Comparison of ENCODE assay signal across 13 cellular contexts in genomic region chr9:36961568-36962360, GRCh38.
A peak's percentile ranks its signal among the peaks of the same experiment; 100 is the strongest.
DNase-seq lines count a peak whose midpoint lies in the region; ATAC-seq, FAIRE-seq and TF ChIP-seq lines count a peak whose summit lies in the region.
"Had no signal": no experiment of that assay in that cellular context is flagged by ENCODE, and none has a peak within 500 bp of the region (broad histone marks: within the 10 kb centered on the region; RNA-seq: fewer than 3 reads in every experiment).

No MANE protein-coding gene starts in this region.

- WGBS in mammary epithelial cell (ENCODE audit: low coverage, missing lambda C conversion rate): 82% methylated on average over 21 of the region's 26 CpGs
- WGBS in H1 (ENCODE audit: extremely low coverage in 1 of 2, insufficient coverage in 1 of 2, insufficient read length in 1 of 2, insufficient replicate concordance in 2 of 2, low coverage in 1 of 2, low lambda C conversion rate in 2 of 2, missing lambda C conversion rate in 1 of 2), 2 experiments: 85% methylated on average over 26 of the region's 26 CpGs; no CpG with 5 or more reads in 1 of the 2 experiments
- WGBS in gastroesophageal sphincter (ENCODE audit: low coverage in 1 of 2), 2 donors: 19 to 44% methylated on average over 18 to 22 of the region's 26 CpGs

- H3K4me2 ChIP-seq in mammary epithelial cell (ENCODE audit: insufficient read depth, low read depth, low read length): no peak overlapping the region
- H3K4me2 ChIP-seq in H1 (ENCODE audit: insufficient read depth in 1 of 2, low read depth in 2 of 2, low read length in 2 of 2): no peak overlapping the region

- H3K27me3 ChIP-seq in breast epithelium: peaks cover 0 to 16% of the 10 kb centered on the region in 2 donors
- H3K27me3 ChIP-seq in mammary epithelial cell (ENCODE audit: insufficient read depth, low read length): peaks cover 9% of the 10 kb centered on the region
- H3K27me3 ChIP-seq in H1 (replicated peaks in 1 of 4; ENCODE audit: control insufficient read depth in 3 of 4, extremely low read depth in 1 of 4, insufficient read depth in 3 of 4, low read length in 3 of 4): no peaks in the 10 kb centered on the region; a peak in 1 of 7 replicates
- no peaks in the 10 kb centered on the region for H3K27me3 ChIP-seq in thoracic aorta (replicated peaks; ENCODE audit: insufficient read depth)
- peaks cover 2% of the 10 kb centered on the region for H3K27me3 ChIP-seq in CD8-positive, alpha-beta T cell (ENCODE audit: insufficient read depth, low read length)
- peaks cover 42% of the 10 kb centered on the region for H3K27me3 ChIP-seq in gastroesophageal sphincter

- H2AFZ ChIP-seq in mammary epithelial cell (ENCODE audit: low read depth, low read length) (no peak overlapping the region), H1 (ENCODE audit: low read length) (no peak overlapping the region)

- H2BK15ac ChIP-seq in H1 (ENCODE audit: low read length): no peak overlapping the region

- H2BK5ac ChIP-seq in H1 (ENCODE audit: low read depth, low read length): no peak overlapping the region

- H4K20me1 ChIP-seq in mammary epithelial cell (ENCODE audit: insufficient read depth, low read length) (no peaks in the 10 kb centered on the region), H1 (replicated peaks in 1 of 2; ENCODE audit: control insufficient read depth in 1 of 2, insufficient read depth in 2 of 2, low read length in 2 of 2) (no peaks in the 10 kb centered on the region)

- no peaks in the 10 kb centered on the region for H3K23me2 ChIP-seq in H1 (ENCODE audit: low read depth, low read length)

- H3K79me2 ChIP-seq in mammary epithelial cell (ENCODE audit: insufficient read depth, low read length) (no peaks in the 10 kb centered on the region), H1 (ENCODE audit: control insufficient read depth in 1 of 2, insufficient read depth in 2 of 2, low read length in 2 of 2) (no peaks in the 10 kb centered on the region)

- FAIRE-seq in H1 (lab: Jason Lieb, UNC): no peak

- H3K36me3 ChIP-seq in breast epithelium (no peaks in the 10 kb centered on the region), mammary epithelial cell (ENCODE audit: insufficient read depth, low read length) (no peaks in the 10 kb centered on the region), H1 (ENCODE audit: control insufficient read depth in 2 of 4, insufficient read depth in 4 of 4, low read length in 3 of 4) (no peaks in the 10 kb centered on the region), mucosa of descending colon (ENCODE audit: low read depth) (no peaks in the 10 kb centered on the region), thoracic aorta (no peaks in the 10 kb centered on the region), gastroesophageal sphincter (no peaks in the 10 kb centered on the region)
- no peaks in the 10 kb centered on the region for H3K36me3 ChIP-seq in CD8-positive, alpha-beta T cell (ENCODE audit: insufficient read depth, low read length)

- no peak for TF ChIP-seq EP300 in H1 (IDR thresholded peaks at IDR 0.05; ENCODE audit: borderline replicate concordance in 1 of 2, low read depth in 2 of 2, low read length in 2 of 2)
- no peak for TF ChIP-seq EP300 in gastroesophageal sphincter (IDR thresholded peaks at IDR 0.05)

- H2BK12ac ChIP-seq in H1 (ENCODE audit: low read depth, low read length): no peak overlapping the region

- H3K27me3 Mint-ChIP-seq in CD8-positive, alpha-beta T cell (ENCODE audit: low read depth): peaks cover 42% of the 10 kb centered on the region

- H3K4me3 Mint-ChIP-seq in CD8-positive, alpha-beta T cell: no peak overlapping the region
- H3K4me3 Mint-ChIP-seq: activated CD4-positive, alpha-beta memory T cell treated with anti-CD3 and anti-CD28 coated beads, Interleukin-2, amount 10 ng/mL, durations not matched to agents 7 days and 5 days had no signal

- H4K91ac ChIP-seq in H1 (replicated peaks; ENCODE audit: insufficient read length, low read length): no peak overlapping the region

- ATAC-seq in mucosa of descending colon (peak; percentile 25), thoracic aorta (ENCODE audit: insufficient number of reproducible peaks, low FRiP score, low read depth) (no peak), gastroesophageal sphincter (no peak)
- no peak for ATAC-seq in CD8-positive, alpha-beta T cell
- ATAC-seq: left ventricle myocardium superior had no signal

- no peak for TF ChIP-seq RAD21 in H1 (IDR thresholded peaks at IDR 0.05 in 1 of 2, conservative IDR thresholded peaks at IDR 0.05 in 1 of 2; ENCODE audit: low read depth in 2 of 2, low read length in 2 of 2)

- no peak overlapping the region for H4K5ac ChIP-seq in H1 (ENCODE audit: insufficient read length, low read depth, low read length)

- H3K27ac ChIP-seq in breast epithelium: no peak overlapping the region
- no peak overlapping the region for H3K27ac ChIP-seq in mammary epithelial cell (ENCODE audit: insufficient read depth, low read depth, low read length)
- no peak overlapping the region for H3K27ac ChIP-seq in H1 (ENCODE audit: low read depth, low read length)
- H3K27ac ChIP-seq in thoracic aorta: no peak overlapping the region
- H3K27ac ChIP-seq in CD8-positive, alpha-beta T cell (ENCODE audit: low read depth, low read length): no peak overlapping the region
- H3K27ac ChIP-seq in gastroesophageal sphincter: no peak overlapping the region

- H3K14ac ChIP-seq in H1 (ENCODE audit: insufficient read length): no peak overlapping the region

- H3K18ac ChIP-seq in H1 (ENCODE audit: extremely low read depth, low read length): no peak overlapping the region

- H3K36me3 Mint-ChIP-seq in CD8-positive, alpha-beta T cell: no peaks in the 10 kb centered on the region

- H3K9ac ChIP-seq in mammary epithelial cell (ENCODE audit: insufficient read depth, low read length): no peak overlapping the region
- H3K9ac ChIP-seq in H1 (replicated peaks in 1 of 4; ENCODE audit: extremely low read depth in 1 of 4, low read depth in 3 of 4, low read length in 3 of 4): no peak overlapping the region

- peak overlapping the region; percentile 66; the same call in 1 of the 2 replicates for H4K8ac ChIP-seq in H1 (ENCODE audit: extremely low read depth, insufficient read depth, low read length)

- no peak for TF ChIP-seq CTCF in breast epithelium (IDR thresholded peaks at IDR 0.05)
- TF ChIP-seq CTCF in mammary epithelial cell (conservative IDR thresholded peaks at IDR 0.05 in 1 of 2, IDR thresholded peaks at IDR 0.05 in 1 of 2; ENCODE audit: extremely low read depth in 1 of 2, insufficient read depth in 1 of 2, low read depth in 1 of 2, low read length in 2 of 2): no peak
- no peak for TF ChIP-seq CTCF in H1 (IDR thresholded peaks at IDR 0.05; ENCODE audit: control extremely low read depth in 1 of 3, insufficient read depth in 1 of 3, low read depth in 1 of 3, low read length in 3 of 3)
- no peak for TF ChIP-seq CTCF in mucosa of descending colon (IDR thresholded peaks at IDR 0.05)
- no peak for TF ChIP-seq CTCF in thoracic aorta (IDR thresholded peaks at IDR 0.05)
- TF ChIP-seq CTCF in CD8-positive, alpha-beta T cell (IDR thresholded peaks at IDR 0.05): no peak
- TF ChIP-seq CTCF in gastroesophageal sphincter (IDR thresholded peaks at IDR 0.05): no peak

- TF ChIP-seq POLR2A in breast epithelium (IDR thresholded peaks at IDR 0.05): no peak
- TF ChIP-seq POLR2A in H1 (IDR thresholded peaks at IDR 0.05; ENCODE audit: control extremely low read depth in 1 of 2, low read depth in 2 of 2, low read length in 2 of 2): no peak
- no peak for TF ChIP-seq POLR2A in gastroesophageal sphincter (IDR thresholded peaks at IDR 0.05)

- DNase-seq in breast epithelium (ENCODE audit: low spot score in 2 of 2) (no peak), mammary epithelial cell (no peak), H1 (ENCODE audit: low read depth in 1 of 2, low spot score in 2 of 2) (peak in 1 of 2 experiments; percentile 43), mucosa of descending colon (peak in 1 of 3 donors; percentile 11), thoracic aorta (ENCODE audit: low spot score) (no peak), AG08396 (ENCODE audit: low spot score) (no peak)
- no peak for DNase-seq in CD8-positive, alpha-beta T cell
- DNase-seq: activated CD4-positive, alpha-beta memory T cell treated with anti-CD3 and anti-CD28 coated beads, Interleukin-2, amount 10 ng/mL, durations not matched to agents 7 days and 5 days; activated gamma-delta T cell; DMS153; left ventricle myocardium superior; NCI-H187 treated with DMSO at 0.1 percent for 48 hours had no signal

- no peak overlapping the region for H3K23ac ChIP-seq in H1 (ENCODE audit: insufficient read length)

- no peak overlapping the region for H2AK5ac ChIP-seq in H1 (ENCODE audit: low read depth, low read length)

- dilution Hi-C loops in mammary epithelial cell (cut with HindIII; ENCODE audit: low sequenced_read_pairs): no loop called here

- no peak overlapping the region for H2BK120ac ChIP-seq in H1 (replicated peaks; ENCODE audit: low read depth, low read length)

- H3K56ac ChIP-seq in H1 (replicated peaks; ENCODE audit: insufficient read length, low read depth, low read length): no peak overlapping the region

- no peaks in the 10 kb centered on the region for H3K4me1 ChIP-seq in breast epithelium
- H3K4me1 ChIP-seq in mammary epithelial cell (ENCODE audit: insufficient read depth, low read length): no peaks in the 10 kb centered on the region
- H3K4me1 ChIP-seq in H1 (replicated peaks in 1 of 4; ENCODE audit: control insufficient read depth in 3 of 4, insufficient read depth in 4 of 4, low read length in 3 of 4): no peaks in the 10 kb centered on the region
- no peaks in the 10 kb centered on the region for H3K4me1 ChIP-seq in mucosa of descending colon (ENCODE audit: low read depth)
- no peaks in the 10 kb centered on the region for H3K4me1 ChIP-seq in thoracic aorta (ENCODE audit: control insufficient read depth in 1 of 2, low read depth in 2 of 2)
- H3K4me1 ChIP-seq in CD8-positive, alpha-beta T cell (ENCODE audit: insufficient read depth, low read length): no peaks in the 10 kb centered on the region
- no peaks in the 10 kb centered on the region for H3K4me1 ChIP-seq in gastroesophageal sphincter

- in situ Hi-C loops in mammary epithelial cell (cut with MboI; ENCODE audit: low sequenced_read_pairs in 2 of 2): no loop called here

- POLR2A ChIA-PET in H1 (lab: Charles Lee; ENCODE audit: partially characterized antibody): no interaction called here
- POLR2A ChIA-PET in CD8-positive, alpha-beta T cell (lab: Charles Lee): no interaction called here

- H3K4me3 ChIP-seq in breast epithelium (peak overlapping the region in 2 of 3 donors; percentile 21 to 47), mammary epithelial cell (replicated peaks in 1 of 3; ENCODE audit: insufficient read depth in 1 of 3, low read depth in 2 of 3, low read length in 3 of 3) (no peak overlapping the region), H1 (ENCODE audit: extremely low read depth in 1 of 4, insufficient read depth in 2 of 4, low read depth in 3 of 4, low read length in 4 of 4) (no peak overlapping the region), mucosa of descending colon (no peak overlapping the region), thoracic aorta (peak overlapping the region; percentile 32), gastroesophageal sphincter (peak overlapping the region in 1 of 2 donors; percentile 4)
- H3K4me3 ChIP-seq in CD8-positive, alpha-beta T cell (ENCODE audit: low read depth, low read length): no peak overlapping the region

- peaks cover 4% of the 10 kb centered on the region for H3K4me1 Mint-ChIP-seq in CD8-positive, alpha-beta T cell (ENCODE audit: low read depth)
- H3K4me1 Mint-ChIP-seq: activated CD4-positive, alpha-beta memory T cell treated with anti-CD3 and anti-CD28 coated beads, Interleukin-2, amount 10 ng/mL, durations not matched to agents 7 days and 5 days had no signal

- CTCF ChIA-PET in mammary epithelial cell (lab: Charles Lee; ENCODE audit: low non-redundant PET): no interaction called here
- CTCF ChIA-PET in H1 (lab: Charles Lee; ENCODE audit: partially characterized antibody): interaction anchor here (0.8 to 8.3 kb wide), 13 partner anchors 8 to 93 kb away, joined by 3 to 72 read pairs (median 4); no protein-coding TSS in a partner anchor
- CTCF ChIA-PET in CD8-positive, alpha-beta T cell (lab: Charles Lee): no interaction called here

- no peaks in the 10 kb centered on the region for H3K79me1 ChIP-seq in H1 (ENCODE audit: low read depth, low read length)

- H3K27ac Mint-ChIP-seq in CD8-positive, alpha-beta T cell: no peak overlapping the region
- H3K27ac Mint-ChIP-seq: activated CD4-positive, alpha-beta memory T cell treated with anti-CD3 and anti-CD28 coated beads, Interleukin-2, amount 10 ng/mL, durations not matched to agents 7 days and 5 days had no signal

- H3K4ac ChIP-seq in H1 (replicated peaks; ENCODE audit: insufficient read length, low read depth, low read length): no peak overlapping the region

- no peaks in the 10 kb centered on the region for H3K9me3 Mint-ChIP-seq in CD8-positive, alpha-beta T cell
- H3K9me3 Mint-ChIP-seq: activated CD4-positive, alpha-beta memory T cell treated with anti-CD3 and anti-CD28 coated beads, Interleukin-2, amount 10 ng/mL, durations not matched to agents 7 days and 5 days had no signal

- H2BK20ac ChIP-seq in H1 (ENCODE audit: low read length): no peak overlapping the region

- H3K9me3 ChIP-seq in breast epithelium (no peaks in the 10 kb centered on the region), mammary epithelial cell (replicated peaks; ENCODE audit: insufficient read depth, low read length) (no peaks in the 10 kb centered on the region), H1 (ENCODE audit: insufficient read depth in 2 of 2, low read depth in 1 of 2, low read length in 1 of 2) (no peaks in the 10 kb centered on the region), mucosa of descending colon (no peaks in the 10 kb centered on the region), thoracic aorta (no peaks in the 10 kb centered on the region), gastroesophageal sphincter (no peaks in the 10 kb centered on the region)
- no peaks in the 10 kb centered on the region for H3K9me3 ChIP-seq in CD8-positive, alpha-beta T cell (ENCODE audit: low read length)

- no TSS peak for BruUV-seq in mammary epithelial cell (replicated peaks; lab: Mats Ljungman, UMichigan)

- intact Hi-C loops in breast epithelium (cut with DNase I; ENCODE audit: low total_unique reads): no loop called here
- intact Hi-C loops in mammary epithelial cell (cut with micrococcal nuclease): no loop called here
- intact Hi-C loops in mucosa of descending colon (cut with DNase I, micrococcal nuclease): no loop called here
- intact Hi-C loops in CD8-positive, alpha-beta T cell (cut with DNase I, micrococcal nuclease): no loop called here

Comparison
In these comparisons a context has a peak if more than half of its experiments do, and no peak if none do; other contexts are left out.
1. H3K4me3 ChIP-seq: peak in breast epithelium (2 of 3) and thoracic aorta (single experiment); none in mammary epithelial cell (0 of 3), H1 (0 of 4), mucosa of descending colon (single experiment) and CD8-positive, alpha-beta T cell (single experiment).